In the genomic region with DNA sequence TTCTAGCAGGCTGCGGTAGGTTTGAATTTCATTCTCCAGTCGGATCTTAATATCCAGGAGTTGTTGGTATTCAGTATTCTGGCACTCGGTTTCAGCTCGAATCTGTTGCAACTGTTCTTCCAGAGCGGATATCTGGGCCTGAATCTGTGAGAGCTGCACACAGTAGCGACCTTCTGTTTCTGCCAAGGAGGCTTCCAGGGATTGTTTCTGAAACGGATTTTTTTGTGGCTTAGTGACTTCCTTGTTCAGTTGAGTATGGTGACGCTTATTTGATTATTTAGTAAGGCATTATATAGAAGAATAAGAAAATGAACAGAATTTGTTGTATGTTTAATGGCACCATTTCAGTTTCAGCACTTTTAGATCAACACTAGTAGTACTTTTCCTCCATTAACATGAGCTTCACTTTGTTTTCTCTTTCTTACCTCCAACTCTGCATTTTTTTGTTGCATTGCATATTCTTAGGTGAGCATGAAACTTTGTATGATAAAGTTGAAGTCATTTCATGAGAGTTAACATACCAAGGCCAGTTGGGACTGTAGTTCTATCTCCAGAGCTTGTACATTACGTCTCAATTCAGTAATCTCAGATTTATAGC, we compare ENCODE assay signal across 8 cellular contexts. TPM values are rescaled to one million over a fixed set of nuclear protein-coding genes. Genes with fewer than 3 reads are reported as not detected.
DNase-seq lines count a peak whose midpoint lies in the region; TF ChIP-seq lines count a peak whose summit lies in the region.

No MANE protein-coding gene starts in this region.

- no peak overlapping the region for H2AFZ ChIP-seq in trophoblast cell (ENCODE audit: insufficient read depth, low read length, poor library complexity)

- no peak overlapping the region for H3K4ac ChIP-seq in trophoblast cell (ENCODE audit: low read depth, low read length)

- peaks cover 1% of the 10 kb centered on the region for H3K9me3 ChIP-seq in trophoblast cell (ENCODE audit: insufficient read depth, low read depth, low read length)

- H4K91ac ChIP-seq in trophoblast cell (ENCODE audit: low read depth, low read length): no peak overlapping the region

- H4K8ac ChIP-seq in trophoblast cell (ENCODE audit: low read depth, low read length): peak overlapping the region; percentile 90

- H2BK5ac ChIP-seq in trophoblast cell (ENCODE audit: low read depth, low read length, poor library complexity): no peak overlapping the region

- no peak overlapping the region for H2BK12ac ChIP-seq in trophoblast cell (ENCODE audit: low read length)

- TF ChIP-seq CTCF in WI38 (IDR thresholded peaks at IDR 0.05; ENCODE audit: low read depth, low read length): no peak
- TF ChIP-seq CTCF in foreskin fibroblast (IDR thresholded peaks at IDR 0.05; ENCODE audit: low read depth, low read length): no peak

- H3K27ac ChIP-seq in trophoblast cell (ENCODE audit: low read depth, low read length): no peak overlapping the region

- peaks cover 0 to 9% of the 10 kb centered on the region in 2 experiments for H3K36me3 ChIP-seq in trophoblast cell (ENCODE audit: control insufficient read depth in 1 of 2, insufficient read depth in 2 of 2, low read length in 2 of 2)

- H3K4me1 ChIP-seq in trophoblast cell (ENCODE audit: control insufficient read depth in 1 of 2, insufficient read depth in 2 of 2, low read length in 2 of 2): no peaks in the 10 kb centered on the region

- H3K9ac ChIP-seq in trophoblast cell (ENCODE audit: low read length): no peak overlapping the region

- no peak overlapping the region for H3K23ac ChIP-seq in trophoblast cell (ENCODE audit: low read length)

- no CpG with 5 or more reads among the region's 9 CpGs for WGBS in trophoblast cell (ENCODE audit: extremely low coverage, insufficient coverage, insufficient read length)

- H3K27me3 ChIP-seq in trophoblast cell (ENCODE audit: insufficient read depth, low read length): no peaks in the 10 kb centered on the region

- peaks cover 3% of the 10 kb centered on the region for H3K79me1 ChIP-seq in trophoblast cell (ENCODE audit: low read length)

- H3K4me3 ChIP-seq in WI38 (ENCODE audit: low read depth, low read length): peak overlapping the region; percentile 70
- H3K4me3 ChIP-seq in foreskin fibroblast (ENCODE audit: low read depth in 1 of 2, low read length in 2 of 2): peak overlapping the region; percentile 56 to 86
- H3K4me3 ChIP-seq in trophoblast cell (ENCODE audit: low read depth, low read length): no peak overlapping the region

- peaks cover 2% of the 10 kb centered on the region for H3K79me2 ChIP-seq in trophoblast cell (ENCODE audit: control insufficient read depth, insufficient read depth, low read length, poor library complexity)

- H3K4me2 ChIP-seq in trophoblast cell (ENCODE audit: low read length): peak overlapping the region; percentile 58

- peak in 2 of 3 experiments; percentile 12 to 66 for DNase-seq in NCI-H1417 (lab: John Stamatoyannopoulos, UW)
- DNase-seq in NCI-H1417 treated with DMSO at 0.1 percent for 48 hours (lab: John Stamatoyannopoulos, UW): no peak
- peak in 1 of 2 donors; percentile 25 for DNase-seq in foreskin fibroblast
- peak in 1 of 2 donors; percentile 49 for DNase-seq in trophoblast cell
- DNase-seq in GDM1 (lab: John Stamatoyannopoulos, UW): no peak
- DNase-seq in SW 1271 (lab: John Stamatoyannopoulos, UW): no peak
- no peak for DNase-seq in DMS53 (lab: John Stamatoyannopoulos, UW)

- no peak overlapping the region for H2AK5ac ChIP-seq in trophoblast cell (ENCODE audit: low read length)

- peak overlapping the region; percentile 75 for H4K12ac ChIP-seq in trophoblast cell (ENCODE audit: low read depth, low read length)

- H3K14ac ChIP-seq in trophoblast cell (ENCODE audit: low read length): no peak overlapping the region

- H2BK120ac ChIP-seq in trophoblast cell (ENCODE audit: insufficient read depth, low read length, poor library complexity): no peak overlapping the region

- H3K18ac ChIP-seq in trophoblast cell (ENCODE audit: low read length): no peak overlapping the region

RNA-seq across cellular contexts. Expression of gene KRT10, which starts 2.8 kb away (rescaled TPM):
- polyA plus RNA-seq in trophoblast cell (2013): 41.4 and 42.2 TPM in 2 replicates

RNA-seq across cellular contexts. Expression of gene KRT28, which starts 19.9 kb away (rescaled TPM):
- not detected in 2 replicates for polyA plus RNA-seq in trophoblast cell (2013)

RNA-seq across cellular contexts. Expression of gene KRT27, which starts 37.3 kb away (rescaled TPM):
- polyA plus RNA-seq in trophoblast cell (2013): not detected in 2 replicates

RNA-seq across cellular contexts. Expression of gene KRT12, which starts 47.4 kb away (rescaled TPM):
- not detected in 2 replicates for polyA plus RNA-seq in trophoblast cell (2013)

RNA-seq across cellular contexts. Expression of gene KRT26, which starts 47.6 kb away (rescaled TPM):
- not detected in 2 replicates for polyA plus RNA-seq in trophoblast cell (2013)

Comparison
In these comparisons a context has a peak if more than half of its experiments do, and no peak if none do; other contexts are left out.
1. DNase-seq: peak in NCI-H1417 (2 of 3); none in NCI-H1417 treated with DMSO at 0.1 percent for 48 hours (single experiment), GDM1 (single experiment), SW 1271 (0 of 2) and DMS53 (single experiment).